Comparison of ENCODE assay signal across 8 cellular contexts in the genomic region with DNA sequence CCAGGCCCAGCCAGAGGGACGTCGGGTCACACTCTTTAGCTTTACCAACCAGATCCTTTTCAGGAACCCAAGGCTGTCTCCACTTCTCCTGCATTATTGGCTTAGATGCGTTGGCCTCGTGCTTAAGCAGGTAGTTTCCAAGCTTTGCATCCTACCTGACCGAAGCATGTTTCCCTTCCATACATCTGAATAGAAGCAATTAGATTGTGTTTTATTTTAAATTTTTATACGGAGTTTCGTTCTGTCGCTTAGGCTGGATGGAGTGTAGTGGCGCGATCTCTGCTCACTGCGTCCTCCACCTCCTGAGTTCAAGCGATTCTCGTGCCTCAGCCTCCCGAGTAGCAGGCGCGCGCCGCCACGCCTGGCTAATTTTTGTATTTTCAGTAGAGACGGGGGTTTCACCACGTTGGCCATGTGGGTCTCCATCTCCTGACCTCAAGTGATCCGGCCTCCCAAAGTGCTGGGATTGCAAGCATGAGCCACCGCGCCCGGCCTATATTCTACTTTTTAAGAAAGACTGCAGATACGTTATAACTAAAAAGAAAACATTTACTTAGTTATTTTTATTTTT. TPM values are rescaled to one million over a fixed set of nuclear protein-coding genes. Genes with fewer than 3 reads are reported as not detected.
DNase-seq lines count a peak whose midpoint lies in the region; ATAC-seq, FAIRE-seq and TF ChIP-seq lines count a peak whose summit lies in the region.

No MANE protein-coding gene starts in this region.

- H3K4me1 ChIP-seq in HCT116 (ENCODE audit: control insufficient read depth in 1 of 2, insufficient read depth in 2 of 2, low read length in 2 of 2), result peaks cover 0 to 7% of the 10 kb centered on the region in 2 experiments; a peak in 1 of 4 replicates

- ATAC-seq in HCT116, result no peak

- H3K36me3 ChIP-seq in HCT116 (ENCODE audit: control insufficient read depth in 1 of 2, insufficient read depth in 2 of 2, low read length in 2 of 2) (no peaks in the 10 kb centered on the region), neural cell (ENCODE audit: insufficient read depth, low read length) (no peaks in the 10 kb centered on the region)

- H3K79me2 ChIP-seq in HCT116 (ENCODE audit: insufficient read depth, low read length) (no peaks in the 10 kb centered on the region), neural cell (replicated peaks; ENCODE audit: insufficient read depth, low read length) (peaks cover 2% of the 10 kb centered on the region)

- CTCF ChIA-PET in HCT116 (lab: Charles Lee), result interaction anchor here (0.8 kb wide), 1 partner anchor 9 kb away, joined by 3 read pairs; no protein-coding TSS in a partner anchor

- POLR2A ChIA-PET in HCT116 (lab: Charles Lee), result interaction anchor here (1.0 kb wide), 1 partner anchor 18 kb away, joined by 7 read pairs; the partner anchor contains the start of gene DCUN1D5

- H2AFZ ChIP-seq in HCT116 (ENCODE audit: low read depth, low read length, poor library complexity, severe bottlenecking) (peak overlapping the region; percentile 56), neural cell (ENCODE audit: low read depth, low read length) (peak overlapping the region; percentile 90)

- no peak for TF ChIP-seq CTCF in HCT116 (IDR thresholded peaks at IDR 0.05 in 2 of 3, conservative IDR thresholded peaks at IDR 0.05 in 1 of 3; ENCODE audit: borderline replicate concordance in 1 of 3, insufficient read depth in 1 of 3, low read depth in 2 of 3, low read length in 2 of 3)
- no peak for TF ChIP-seq CTCF in epithelial cell of proximal tubule (conservative IDR thresholded peaks at IDR 0.05; ENCODE audit: low read depth, low read length)
- TF ChIP-seq CTCF in neural cell (IDR thresholded peaks at IDR 0.05; ENCODE audit: poor library complexity, severe bottlenecking), result no peak

- intact Hi-C loops in HCT116 (cut with micrococcal nuclease), result loop anchor here (2.0 to 5.0 kb wide), 2 partner anchors 17 to 497 kb away; partner anchors contain the start of gene DCUN1D5

- TF ChIP-seq EP300 in neural cell (conservative IDR thresholded peaks at IDR 0.05; ENCODE audit: poor library complexity, severe bottlenecking), result no peak

- no peaks in the 10 kb centered on the region for H3K27me3 ChIP-seq in HCT116 (ENCODE audit: insufficient read depth, low read length)
- H3K27me3 ChIP-seq in neural cell (ENCODE audit: insufficient read depth, low read depth, low read length), result no peaks in the 10 kb centered on the region

- no peaks in the 10 kb centered on the region for H4K20me1 ChIP-seq in HCT116 (ENCODE audit: insufficient read depth)
- H4K20me1 ChIP-seq in neural cell (ENCODE audit: insufficient read depth), result no peaks in the 10 kb centered on the region

- peak overlapping the region; percentile 69 for H3K4me2 ChIP-seq in HCT116 (ENCODE audit: low read length)
- peak overlapping the region; percentile 60 for H3K4me2 ChIP-seq in neural cell (ENCODE audit: low read length)

- no peak overlapping the region for H3K9ac ChIP-seq in HCT116 (ENCODE audit: low read length)
- peak overlapping the region; percentile 61 for H3K9ac ChIP-seq in neural cell (ENCODE audit: low read length)

- no peak for TF ChIP-seq POLR2A in HCT116 (IDR thresholded peaks at IDR 0.05; ENCODE audit: borderline replicate concordance, extremely low read depth, insufficient read depth, insufficient read length)

- no peak for FAIRE-seq in frontal cortex (lab: Jason Lieb, UNC)

- H3K4me3 ChIP-seq in HCT116 (replicated peaks in 1 of 2; ENCODE audit: low read depth in 1 of 2, low read length in 2 of 2), result peak overlapping the region; percentile 34 to 46
- peak overlapping the region; percentile 60 for H3K4me3 ChIP-seq in epithelial cell of proximal tubule (ENCODE audit: low read depth, low read length)
- H3K4me3 ChIP-seq in neural cell (ENCODE audit: low read length), result peak overlapping the region; percentile 91

- TF ChIP-seq RAD21 in HCT116 (IDR thresholded peaks at IDR 0.05; ENCODE audit: low read depth), result no peak
- no peak for TF ChIP-seq RAD21 in neural cell (conservative IDR thresholded peaks at IDR 0.05)

- BruUV-seq in HCT116 (replicated peaks; lab: Mats Ljungman, UMichigan), result no TSS peak

- H3K9me3 ChIP-seq in HCT116 (ENCODE audit: control insufficient read depth in 1 of 2, insufficient read depth in 1 of 2, low read depth in 1 of 2, low read length in 2 of 2) (no peaks in the 10 kb centered on the region), neural cell (ENCODE audit: low read length) (no peaks in the 10 kb centered on the region)

- RAD21 ChIA-PET in HCT116 (lab: Charles Lee; ENCODE audit: low non-redundant PET in 1 of 2, low total read pairs in 2 of 2, uncharacterized antibody in 2 of 2, unreplicated experiment in 2 of 2), result interaction anchor here in 1 of 2 experiments (0.5 kb wide), 1 partner anchor 89 kb away, joined by 3 read pairs; no protein-coding TSS in a partner anchor

- DNase-seq in EH (ENCODE audit: low read depth) (peak; percentile 13), HCT116 (ENCODE audit: low read depth, low spot score) (no peak), SK-N-DZ (ENCODE audit: low spot score) (peak; percentile 6), epithelial cell of proximal tubule (ENCODE audit: low read depth) (no peak), frontal cortex (ENCODE audit: low spot score in 2 of 2) (no peak), KG1 (lab: John Stamatoyannopoulos, UW) (no peak), SHP77 treated with DMSO at 0.1 percent for 48 hours (lab: John Stamatoyannopoulos, UW) (no peak)

- H3K27ac ChIP-seq in HCT116 (ENCODE audit: low read depth, low read length) (no peak overlapping the region), neural cell (ENCODE audit: low read length) (peak overlapping the region; percentile 61)

- no peaks in the 10 kb centered on the region for H3F3A ChIP-seq in neural cell (ENCODE audit: insufficient read depth, low read length, poor library complexity, severe bottlenecking)

- H3K9me2 ChIP-seq in HCT116 (ENCODE audit: insufficient read depth) (no peaks in the 10 kb centered on the region), neural cell (ENCODE audit: insufficient read depth, low read length) (no peaks in the 10 kb centered on the region)

TF ChIP-seq in HCT116, 20 proteins besides CTCF, POLR2A, EP300 and RAD21 (continues in another document):
- no peak for TF ChIP-seq CEBPB (IDR thresholded peaks at IDR 0.05; ENCODE audit: low read depth)
- no peak for TF ChIP-seq ZFX (IDR thresholded peaks at IDR 0.05)
- no peak for TF ChIP-seq FOSL1 (IDR thresholded peaks at IDR 0.05; ENCODE audit: low read depth)
- no peak for TF ChIP-seq ZNF274 (IDR thresholded peaks at IDR 0.05; ENCODE audit: low read depth, low read length)
- no peak for TF ChIP-seq SIN3A (IDR thresholded peaks at IDR 0.05; ENCODE audit: low read depth)
- TF ChIP-seq, protein P1, sequence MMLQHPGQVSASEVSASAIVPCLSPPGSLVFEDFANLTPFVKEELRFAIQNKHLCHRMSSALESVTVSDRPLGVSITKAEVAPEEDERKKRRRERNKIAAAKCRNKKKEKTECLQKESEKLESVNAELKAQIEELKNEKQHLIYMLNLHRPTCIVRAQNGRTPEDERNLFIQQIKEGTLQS (IDR thresholded peaks at IDR 0.05), result no peak
- TF ChIP-seq SP1 (IDR thresholded peaks at IDR 0.05; ENCODE audit: low read depth), result no peak
- no peak for TF ChIP-seq SRF (IDR thresholded peaks at IDR 0.05; ENCODE audit: low read depth)
- no peak for TF ChIP-seq EGR1 (IDR thresholded peaks at IDR 0.05; ENCODE audit: low read depth)
- no peak for TF ChIP-seq TCF7L2 (IDR thresholded peaks at IDR 0.05; ENCODE audit: borderline replicate concordance, extremely low read depth, insufficient read depth, insufficient read length)

TF ChIP-seq in neural cell, 6 proteins besides CTCF, POLR2A, EP300 and RAD21 (continues in another document):
- TF ChIP-seq POLR2AphosphoS5 (IDR thresholded peaks at IDR 0.05) (no peak), TAF1 (IDR thresholded peaks at IDR 0.05; ENCODE audit: low read depth) (no peak), SMC3 (conservative IDR thresholded peaks at IDR 0.05; ENCODE audit: poor library complexity) (no peak), EZH2 (IDR thresholded peaks at IDR 0.05; ENCODE audit: borderline replicate concordance, insufficient read depth, low read length, poor library complexity, severe bottlenecking) (no peak), MXI1 (conservative IDR thresholded peaks at IDR 0.05; ENCODE audit: poor library complexity, severe bottlenecking) (no peak)

RNA-seq across cellular contexts. Expression of gene DYNC2H1, which starts 0.7 kb away (rescaled TPM):
- total RNA-seq in HCT116 (2021; ENCODE audit: unreplicated experiment), result 1.5 TPM
- 0.66 and 0.85 TPM in 2 replicates for polyA plus RNA-seq in HCT116 (2012)
- polyA plus RNA-seq in SK-N-DZ (2014; cell fraction: cytosol; rRNA removed), result 4.2 and 6.0 TPM in 2 replicates
- 3.8 and 8.6 TPM in 2 replicates for polyA plus RNA-seq in SK-N-DZ (2014; cell fraction: nucleus; rRNA removed)
- total RNA-seq in epithelial cell of proximal tubule, result 6.9 and 13.5 TPM in 2 replicates
- 14.1 TPM in 2 replicates for polyA plus RNA-seq in neural cell
- 47.7 and 49.0 TPM in 2 replicates for polyA minus RNA-seq in neural cell
- total RNA-seq in frontal cortex, result 94.2 TPM

RNA-seq across cellular contexts. Expression of gene DCUN1D5, which starts 17.9 kb away (rescaled TPM):
- 60.1 TPM for total RNA-seq in HCT116 (2021; ENCODE audit: unreplicated experiment)
- polyA plus RNA-seq in HCT116 (2012), result 28.8 and 35.7 TPM in 2 replicates
- polyA plus RNA-seq in SK-N-DZ (2014; cell fraction: cytosol; rRNA removed), result 46.7 and 57.0 TPM in 2 replicates
- polyA plus RNA-seq in SK-N-DZ (2014; cell fraction: nucleus; rRNA removed), result 29.1 and 37.9 TPM in 2 replicates
- total RNA-seq in epithelial cell of proximal tubule, result 66.5 and 112 TPM in 2 replicates
- polyA plus RNA-seq in neural cell, result 73.6 and 85.5 TPM in 2 replicates
- 66.2 and 70.8 TPM in 2 replicates for polyA minus RNA-seq in neural cell
- 55.8 TPM for total RNA-seq in frontal cortex

Comparison
In these comparisons a context has a peak if more than half of its experiments do, and no peak if none do; other contexts are left out.
1. DNase-seq: peak in EH (single experiment) and SK-N-DZ (single experiment); none in HCT116 (single experiment), epithelial cell of proximal tubule (single experiment), frontal cortex (0 of 2), KG1 (single experiment) and SHP77 treated with DMSO at 0.1 percent for 48 hours (single experiment).
2. H3K4me3 ChIP-seq: peak in every context shown above with its lines; median percentile 91 in neural cell; 60 in epithelial cell of proximal tubule; 40 in HCT116.